ENCODE assay signal across 9 cellular contexts in the genomic region with DNA sequence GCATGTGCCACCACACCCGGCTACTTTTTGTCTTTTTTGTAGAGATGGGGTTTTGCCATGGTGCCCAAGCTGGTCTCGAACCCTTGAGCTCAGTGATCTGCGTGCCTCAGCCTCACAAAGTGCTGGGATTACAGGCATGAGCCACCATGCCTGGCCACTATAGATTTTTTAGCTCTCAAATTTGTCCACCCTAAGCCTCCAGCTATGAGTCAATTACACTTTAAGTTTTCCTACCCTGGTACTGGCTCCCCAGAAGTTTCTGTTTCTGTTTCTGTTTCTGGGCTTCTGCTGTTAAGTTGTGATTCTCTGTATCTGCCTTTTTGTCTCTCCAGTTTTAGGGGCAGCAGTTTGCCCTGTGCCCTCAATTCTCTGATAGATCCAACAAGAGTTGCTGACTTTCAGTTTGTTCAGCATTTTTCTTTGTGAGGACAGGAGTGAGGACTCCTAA. TPM values are rescaled to one million over a fixed set of nuclear protein-coding genes. Genes with fewer than 3 reads are reported as not detected.
DNase-seq lines count a peak whose midpoint lies in the region; ATAC-seq, FAIRE-seq and TF ChIP-seq lines count a peak whose summit lies in the region.
"Had no signal": no experiment of that assay in that cellular context is flagged by ENCODE, and none has a peak within 500 bp of the region (broad histone marks: within the 10 kb centered on the region; RNA-seq: fewer than 3 reads in every experiment).

No MANE protein-coding gene starts in this region.

- no peaks in the 10 kb centered on the region for H3K9me3 ChIP-seq in A673 (ENCODE audit: low read depth, low read length, poor library complexity, severe bottlenecking)

- POLR2A ChIA-PET in A673 (lab: Charles Lee; ENCODE audit: low non-redundant PET): no interaction called here

- no peak overlapping the region for H3K27ac ChIP-seq in A673 (ENCODE audit: low read depth, low read length, poor library complexity, severe bottlenecking)

- CTCF ChIA-PET in A673 (lab: Charles Lee): interaction anchor here (0.6 kb wide), 1 partner anchor 51 kb away, joined by 3 read pairs; no protein-coding TSS in a partner anchor

- H3K4me1 Mint-ChIP-seq in natural killer cell: peaks cover 37 to 38% of the 10 kb centered on the region in 2 donors

- peaks cover 4 to 5% of the 10 kb centered on the region in 2 donors for H3K36me3 Mint-ChIP-seq in activated naive CD4-positive, alpha-beta T cell treated with anti-CD3 and anti-CD28 coated beads, Interleukin-2, amount 50 U/mL, for 72 hours
- no peaks in the 10 kb centered on the region for H3K36me3 Mint-ChIP-seq in natural killer cell

- no peaks in the 10 kb centered on the region for H3K27me3 Mint-ChIP-seq in natural killer cell (ENCODE audit: low read depth in 2 of 2)

- peaks cover 8% of the 10 kb centered on the region for H3K4me1 ChIP-seq in A673 (ENCODE audit: insufficient read depth, low read length, poor library complexity, severe bottlenecking)

- peak overlapping the region in 1 of 2 donors; percentile 81 for H3K27ac Mint-ChIP-seq in activated naive CD4-positive, alpha-beta T cell treated with anti-CD3 and anti-CD28 coated beads, Interleukin-2, amount 50 U/mL, for 72 hours
- H3K27ac Mint-ChIP-seq in natural killer cell: peak overlapping the region; percentile 86 to 91

- peak; percentile 65 for FAIRE-seq in GM12892 (lab: Jason Lieb, UNC)

- H3K9me3 Mint-ChIP-seq in activated naive CD4-positive, alpha-beta T cell treated with anti-CD3 and anti-CD28 coated beads, Interleukin-2, amount 50 U/mL, for 72 hours: no peaks in the 10 kb centered on the region
- H3K9me3 Mint-ChIP-seq in natural killer cell: no peaks in the 10 kb centered on the region

- no peak for DNase-seq in GM12892 (ENCODE audit: insufficient read length)
- peak; percentile 10 for DNase-seq in HT1080 (ENCODE audit: low read depth)
- DNase-seq in activated naive CD4-positive, alpha-beta T cell treated with anti-CD3 and anti-CD28 coated beads, Interleukin-2, amount 50 U/mL, for 72 hours (ENCODE audit: low spot score in 2 of 2): peak in 1 of 2 donors; percentile 26
- DNase-seq in natural killer cell: no peak
- no peak for DNase-seq in Right ventricle myocardium inferior (ENCODE audit: missing footprints)
- DNase-seq in NK-92 treated with Interleukin-12 subunit alpha and Interleukin-12 subunit beta, amount 100 ng/mL, for 24 hours (lab: John Stamatoyannopoulos, UW): no peak
- DNase-seq in A673 (ENCODE audit: low spot score): no peak
- DNase-seq in superior temporal gyrus (ENCODE audit: extremely low spot score): no peak

- BruUV-seq in A673 (replicated peaks; lab: Mats Ljungman, UMichigan): no TSS peak

- peak; percentile 9 to 11 for ATAC-seq in activated naive CD4-positive, alpha-beta T cell treated with anti-CD3 and anti-CD28 coated beads, Interleukin-2, amount 50 U/mL, for 72 hours
- peak in 1 of 3 donors; percentile 13 for ATAC-seq in natural killer cell
- ATAC-seq in Right ventricle myocardium inferior: no peak
- ATAC-seq: HCT116 had no signal

- intact Hi-C loops in natural killer cell (cut with micrococcal nuclease): loop anchor here (10.0 kb wide), 1 partner anchor 188 kb away; no protein-coding TSS in a partner anchor
- intact Hi-C loops in Right ventricle myocardium inferior (cut with DNase I): no loop called here
- intact Hi-C loops in A673 (cut with micrococcal nuclease; ENCODE audit: unreplicated experiment): no loop called here

- H3K4me3 Mint-ChIP-seq in natural killer cell: peak overlapping the region; percentile 72

- no peaks in the 10 kb centered on the region for H3K27me3 ChIP-seq in A673 (replicated peaks; ENCODE audit: insufficient read depth, low read depth, low read length, poor library complexity)

- no peak overlapping the region for H3K4me3 ChIP-seq in A673 (ENCODE audit: low read depth, low read length, poor library complexity, severe bottlenecking)

- TF ChIP-seq POLR2A in GM12892 (IDR thresholded peaks at IDR 0.05; ENCODE audit: low read depth, low read length): no peak

- no peak for TF ChIP-seq CTCF in natural killer cell (IDR thresholded peaks at IDR 0.05)
- TF ChIP-seq CTCF in A673 (conservative IDR thresholded peaks at IDR 0.05; ENCODE audit: low read depth, low read length): no peak

- H3K36me3 ChIP-seq in A673 (ENCODE audit: insufficient read depth, low read length, poor library complexity, severe bottlenecking): no peaks in the 10 kb centered on the region

RNA-seq across cellular contexts. Expression of gene TINF2, which starts 4.4 kb away (rescaled TPM):
- 38.1 TPM for polyA plus RNA-seq in GM12892 (2012; ENCODE audit: missing spikeins)
- 47.2 and 52.4 TPM in 2 replicates for total RNA-seq in HT1080 (2014; rRNA removed; shearing (Covaris generic))
- 44.1 and 44.4 TPM in 2 replicates for polyA plus RNA-seq in HT1080 (2015; cell fraction: cytosol; rRNA removed)
- polyA plus RNA-seq in HT1080 (2015; cell fraction: nucleus; rRNA removed): 47.6 and 51.4 TPM in 2 replicates
- 100 to 1,000 TPM in 1 of 2 donors, 10 to 100 TPM in 1; 80.0 to 101 TPM for total RNA-seq in activated naive CD4-positive, alpha-beta T cell treated with anti-CD3 and anti-CD28 coated beads, Interleukin-2, amount 50 U/mL, for 72 hours
- total RNA-seq in natural killer cell (100 to 1,000 TPM; 158 to 269 (median 176) TPM), Right ventricle myocardium inferior (33.0 TPM), A673 (2021) (46.1 and 47.0 TPM in 2 replicates)

RNA-seq across cellular contexts. Expression of gene GMPR2, which starts 14.1 kb away (rescaled TPM):
- polyA plus RNA-seq in GM12892 (2012; ENCODE audit: missing spikeins): 60.0 TPM
- 92.5 and 107 TPM in 2 replicates for total RNA-seq in HT1080 (2014; rRNA removed; shearing (Covaris generic))
- polyA plus RNA-seq in HT1080 (2015; cell fraction: cytosol; rRNA removed): 84.5 and 88.5 TPM in 2 replicates
- polyA plus RNA-seq in HT1080 (2015; cell fraction: nucleus; rRNA removed): 145 and 149 TPM in 2 replicates
- 100 to 1,000 TPM in 1 of 2 donors, 10 to 100 TPM in 1; 62.6 to 106 TPM for total RNA-seq in activated naive CD4-positive, alpha-beta T cell treated with anti-CD3 and anti-CD28 coated beads, Interleukin-2, amount 50 U/mL, for 72 hours
- 10 to 100 TPM; 46.5 to 63.3 (median 53.3) TPM for total RNA-seq in natural killer cell
- 29.1 TPM for total RNA-seq in Right ventricle myocardium inferior
- 82.7 and 85.8 TPM in 2 replicates for total RNA-seq in A673 (2021)

RNA-seq across cellular contexts. Expression of gene NEDD8, which starts 14.6 kb away (rescaled TPM):
- polyA plus RNA-seq in GM12892 (2012; ENCODE audit: missing spikeins): 297 TPM
- 307 and 368 TPM in 2 replicates for total RNA-seq in HT1080 (2014; rRNA removed; shearing (Covaris generic))
- 301 TPM in 2 replicates for polyA plus RNA-seq in HT1080 (2015; cell fraction: cytosol; rRNA removed)
- 89.7 and 100.0 TPM in 2 replicates for polyA plus RNA-seq in HT1080 (2015; cell fraction: nucleus; rRNA removed)
- 100 to 1,000 TPM; 172 to 210 TPM for total RNA-seq in activated naive CD4-positive, alpha-beta T cell treated with anti-CD3 and anti-CD28 coated beads, Interleukin-2, amount 50 U/mL, for 72 hours
- 100 to 1,000 TPM in 1 of 3 donors, 10 to 100 TPM in 2; 93.6 to 109 (median 95.9) TPM for total RNA-seq in natural killer cell
- total RNA-seq in Right ventricle myocardium inferior: 218 TPM
- 257 and 266 TPM in 2 replicates for total RNA-seq in A673 (2021)

RNA-seq across cellular contexts. Expression of gene TGM1, which starts 16.2 kb away (rescaled TPM):
- 1.4 TPM for polyA plus RNA-seq in GM12892 (2012; ENCODE audit: missing spikeins)
- 0.76 and 1.4 TPM in 2 replicates for total RNA-seq in HT1080 (2014; rRNA removed; shearing (Covaris generic))
- polyA plus RNA-seq in HT1080 (2015; cell fraction: cytosol; rRNA removed): 0.32 and 1.5 TPM in 2 replicates
- polyA plus RNA-seq in HT1080 (2015; cell fraction: nucleus; rRNA removed): 5.7 and 9.0 TPM in 2 replicates
- 10 to 100 TPM in 1 of 2 donors, 1 to 10 TPM in 1; 7.9 to 31.6 TPM for total RNA-seq in activated naive CD4-positive, alpha-beta T cell treated with anti-CD3 and anti-CD28 coated beads, Interleukin-2, amount 50 U/mL, for 72 hours
- total RNA-seq in natural killer cell: 1 to 10 TPM; 1.7 to 4.9 (median 4.7) TPM
- 1.1 TPM for total RNA-seq in Right ventricle myocardium inferior
- total RNA-seq in A673 (2021): 1.5 and 3.5 TPM in 2 replicates

RNA-seq across cellular contexts. Expression of gene RABGGTA, which starts 24.6 kb away (rescaled TPM):
- 30.7 TPM for polyA plus RNA-seq in GM12892 (2012; ENCODE audit: missing spikeins)
- total RNA-seq in HT1080 (2014; rRNA removed; shearing (Covaris generic)): 24.0 and 24.5 TPM in 2 replicates
- polyA plus RNA-seq in HT1080 (2015; cell fraction: cytosol; rRNA removed): 34.4 and 41.7 TPM in 2 replicates
- 83.6 and 96.7 TPM in 2 replicates for polyA plus RNA-seq in HT1080 (2015; cell fraction: nucleus; rRNA removed)
- 10 to 100 TPM; 58.6 to 67.0 TPM for total RNA-seq in activated naive CD4-positive, alpha-beta T cell treated with anti-CD3 and anti-CD28 coated beads, Interleukin-2, amount 50 U/mL, for 72 hours
- total RNA-seq in natural killer cell (10 to 100 TPM; 72.9 to 95.1 (median 88.5) TPM), Right ventricle myocardium inferior (21.5 TPM), A673 (2021) (22.2 and 23.8 TPM in 2 replicates)
